3 cellular contexts compared by ENCODE assay signal in genomic region chr14:99527026-99527425, GRCh38.
TF ChIP-seq lines count a peak whose summit lies in the region.

No MANE protein-coding gene starts in this region.

TF ChIP-seq in A549, 52 proteins besides CTCF, POLR2A, EP300 and RAD21 (continued from another document):
- TF ChIP-seq FOSB (CRISPR knock-in tag; IDR thresholded peaks at IDR 0.05), result no peak
- TF ChIP-seq POLR2AphosphoS2 (conservative IDR thresholded peaks at IDR 0.05; ENCODE audit: low read length), result no peak
- TF ChIP-seq SMC3 (IDR thresholded peaks at IDR 0.05), result no peak
- no peak for TF ChIP-seq HDAC2 (IDR thresholded peaks at IDR 0.05)
- TF ChIP-seq HMGXB4 (CRISPR knock-in tag; IDR thresholded peaks at IDR 0.05; ENCODE audit: borderline replicate concordance), result no peak
- no peak for TF ChIP-seq NR3C1 (IDR thresholded peaks at IDR 0.05)
- TF ChIP-seq MYC (IDR thresholded peaks at IDR 0.05; ENCODE audit: borderline replicate concordance, low read length), result no peak
- TF ChIP-seq CHD4 (IDR thresholded peaks at IDR 0.05; ENCODE audit: borderline replicate concordance), result no peak
- no peak for TF ChIP-seq ELK1 (IDR thresholded peaks at IDR 0.05; ENCODE audit: low read depth, low read length)
TF ChIP-seq in A549: peak in this region for 0.

TF ChIP-seq in GM23338, 12 proteins besides CTCF, POLR2A, EP300 and RAD21 (continued from another document):
- TF ChIP-seq NANOG (IDR thresholded peaks at IDR 0.05; ENCODE audit: borderline replicate concordance) (no peak), JUNB (IDR thresholded peaks at IDR 0.05; ENCODE audit: unreplicated experiment) (no peak), ZNF114 (CRISPR knock-in tag; IDR thresholded peaks at IDR 0.05) (no peak), REST (IDR thresholded peaks at IDR 0.05; ENCODE audit: unreplicated experiment) (no peak), CREB1 (CRISPR knock-in tag; IDR thresholded peaks at IDR 0.05; ENCODE audit: low read depth) (no peak), ZNF331 (CRISPR knock-in tag; IDR thresholded peaks at IDR 0.05; ENCODE audit: low read depth) (no peak), EZH2phosphoT487 (IDR thresholded peaks at IDR 0.05; ENCODE audit: unreplicated experiment) (no peak), EZH2 (IDR thresholded peaks at IDR 0.05; ENCODE audit: low read depth, unreplicated experiment) (no peak), ZNF462 (CRISPR knock-in tag; IDR thresholded peaks at IDR 0.05) (no peak), POLR2AphosphoS5 (IDR thresholded peaks at IDR 0.05; ENCODE audit: low read depth) (no peak)
TF ChIP-seq in GM23338: peak in this region for 0.

TF ChIP-seq in WTC11, 78 proteins besides CTCF, POLR2A, EP300 and RAD21 (continued from another document):
- TF ChIP-seq HMGXB4 (CRISPR knock-in tag; IDR thresholded peaks at IDR 0.05) (no peak), SP1 (CRISPR knock-in tag; conservative IDR thresholded peaks at IDR 0.05) (no peak), ZNF138 (CRISPR knock-in tag; conservative IDR thresholded peaks at IDR 0.05) (no peak), CREB1 (CRISPR knock-in tag; IDR thresholded peaks at IDR 0.05) (no peak), CDX4 (CRISPR knock-in tag; IDR thresholded peaks at IDR 0.05; ENCODE audit: borderline replicate concordance) (no peak), NFATC4 (CRISPR knock-in tag; IDR thresholded peaks at IDR 0.05) (no peak), RORB (CRISPR knock-in tag; IDR thresholded peaks at IDR 0.05) (no peak), ZNF512 (CRISPR knock-in tag; IDR thresholded peaks at IDR 0.05; ENCODE audit: borderline replicate concordance) (no peak), PRRX2 (CRISPR knock-in tag; IDR thresholded peaks at IDR 0.05) (no peak)
